In genomic region chr14:93857500-93857899, GRCh38 we compare ENCODE assay signal across 12 cellular contexts.
DNase-seq lines count a peak whose midpoint lies in the region; ATAC-seq and TF ChIP-seq lines count a peak whose summit lies in the region.
"Had no signal": no experiment of that assay in that cellular context is flagged by ENCODE, and none has a peak within 500 bp of the region (broad histone marks: within the 10 kb centered on the region; RNA-seq: fewer than 3 reads in every experiment).

No MANE protein-coding gene starts in this region.

- TF ChIP-seq POLR2A in heart left ventricle (IDR thresholded peaks at IDR 0.05) (no peak), thyroid gland (IDR thresholded peaks at IDR 0.05) (no peak)

- no peaks in the 10 kb centered on the region for H3K9me3 ChIP-seq in heart left ventricle
- H3K9me3 ChIP-seq in thyroid gland: no peaks in the 10 kb centered on the region
- H3K9me3 ChIP-seq: A549 had no signal

- no peak for TF ChIP-seq CTCF in heart left ventricle (IDR thresholded peaks at IDR 0.05)
- peak in 2 of 6 experiments; percentile 20 to 29 for TF ChIP-seq CTCF in thyroid gland (IDR thresholded peaks at IDR 0.05)

- 31 to 40% (median 37%) methylated on average over 9 of the region's 9 CpGs for WGBS in heart left ventricle, 4 donors
- 8 to 13% methylated on average over 9 of the region's 9 CpGs for WGBS in thyroid gland, 2 donors

- H3K36me3 ChIP-seq in heart left ventricle: no peaks in the 10 kb centered on the region
- no peaks in the 10 kb centered on the region for H3K36me3 ChIP-seq in thyroid gland

- ATAC-seq in Right ventricle myocardium superior (ENCODE audit: poor library complexity) (peak; percentile 15), heart left ventricle (no peak), HG03108 (IDR thresholded peaks at IDR 0.05; ENCODE audit: unreplicated experiment) (no peak)

- DNase-seq in Right ventricle myocardium superior (no peak), heart left ventricle (no peak), NCI-H446 treated with DMSO at 0.1 percent for 48 hours (lab: John Stamatoyannopoulos, UW) (peak; percentile 30), glomerular visceral epithelial cell (ENCODE audit: extremely low spot score) (peak; percentile 7), thyroid gland (peak; percentile 38 to 56), DMS114 treated with DMSO at 0.1 percent for 48 hours (lab: John Stamatoyannopoulos, UW; ENCODE audit: unreplicated experiment) (no peak)
- no peak for DNase-seq in effector CD8-positive, alpha-beta T cell (lab: John Stamatoyannopoulos, UW)
- DNase-seq: activated effector memory CD4-positive, alpha-beta T cell treated with Interleukin-2 at 50 U/mL for 16 hours; anterior cingulate cortex; OCI-M1 had no signal

- H3K4me3 ChIP-seq in heart left ventricle (no peak overlapping the region), thyroid gland (replicated peaks in 1 of 3) (no peak overlapping the region)
- H3K4me3 ChIP-seq: A549 had no signal

- intact Hi-C loops in Right ventricle myocardium superior (cut with DNase I): no loop called here
- intact Hi-C loops in heart left ventricle (cut with DNase I): no loop called here
- intact Hi-C loops in thyroid gland (cut with DNase I): no loop called here

- H3K27me3 ChIP-seq in heart left ventricle (peaks cover 0 to 25% (median 3%) of the 10 kb centered on the region in 9 donors), thyroid gland (no peaks in the 10 kb centered on the region)

- H3K27ac ChIP-seq in heart left ventricle (no peak overlapping the region), thyroid gland (no peak overlapping the region)
- H3K27ac ChIP-seq: A549 had no signal

- H3K4me1 ChIP-seq in heart left ventricle (no peaks in the 10 kb centered on the region), thyroid gland (peaks cover 0 to 9% of the 10 kb centered on the region in 2 donors)
- H3K4me1 ChIP-seq: A549 had no signal

Comparison
In these comparisons a context has a peak if more than half of its experiments do, and no peak if none do; other contexts are left out.
1. DNase-seq: peak in NCI-H446 treated with DMSO at 0.1 percent for 48 hours (single experiment), glomerular visceral epithelial cell (single experiment) and thyroid gland (2 of 2); none in Right ventricle myocardium superior (single experiment), heart left ventricle (0 of 5), effector CD8-positive, alpha-beta T cell (single experiment) and DMS114 treated with DMSO at 0.1 percent for 48 hours (single experiment).